Comparison of ENCODE assay signal across 7 cellular contexts in genomic region chr6:19999319-20000191, GRCh38.
DNase-seq lines count a peak whose midpoint lies in the region; ATAC-seq and TF ChIP-seq lines count a peak whose summit lies in the region.

No MANE protein-coding gene starts in this region.

- CTCF ChIA-PET in activated CD4-positive, alpha-beta memory T cell treated with anti-CD3 and anti-CD28 coated beads for 36 hours (lab: Charles Lee): no interaction called here

- no peak for DNase-seq in GM23338 (ENCODE audit: low spot score)
- DNase-seq in Karpas-422: peak; percentile 78
- peak; percentile 25 for DNase-seq in activated CD4-positive, alpha-beta memory T cell treated with anti-CD3 and anti-CD28 coated beads for 36 hours
- no peak for DNase-seq in tibial artery

- no peak overlapping the region for H3K27ac Mint-ChIP-seq in GM23338
- H3K27ac Mint-ChIP-seq in activated CD4-positive, alpha-beta memory T cell treated with anti-CD3 and anti-CD28 coated beads for 36 hours: no peak overlapping the region

- intact Hi-C loops in activated CD4-positive, alpha-beta memory T cell treated with anti-CD3 and anti-CD28 coated beads for 36 hours (cut with micrococcal nuclease): no loop called here
- intact Hi-C loops in tibial artery (cut with DNase I; ENCODE audit: low total_unique reads): no loop called here

- H3K27ac ChIP-seq in GM23338 (ENCODE audit: low read depth): no peak overlapping the region
- H3K27ac ChIP-seq in Karpas-422 (ENCODE audit: low read length): no peak overlapping the region
- no peak overlapping the region for H3K27ac ChIP-seq in tibial artery

- H3K27me3 Mint-ChIP-seq in GM23338 (ENCODE audit: insufficient read depth, low read depth, poor library complexity): no peaks in the 10 kb centered on the region
- peaks cover 2% of the 10 kb centered on the region for H3K27me3 Mint-ChIP-seq in activated CD4-positive, alpha-beta memory T cell treated with anti-CD3 and anti-CD28 coated beads for 36 hours

- TF ChIP-seq CTCF in GM23338 (conservative IDR thresholded peaks at IDR 0.05; ENCODE audit: low read depth in 2 of 2) (no peak), tibial artery (IDR thresholded peaks at IDR 0.05) (no peak)

- H4K20me1 ChIP-seq in GM23338 (replicated peaks; ENCODE audit: insufficient read depth) (no peaks in the 10 kb centered on the region), Karpas-422 (ENCODE audit: insufficient read depth, low read depth, low read length) (no peaks in the 10 kb centered on the region)

- H3K36me3 Mint-ChIP-seq in GM23338 (ENCODE audit: low read depth): no peaks in the 10 kb centered on the region
- no peaks in the 10 kb centered on the region for H3K36me3 Mint-ChIP-seq in activated CD4-positive, alpha-beta memory T cell treated with anti-CD3 and anti-CD28 coated beads for 36 hours

- H3K4me1 Mint-ChIP-seq in GM23338: peaks cover 10% of the 10 kb centered on the region
- no peaks in the 10 kb centered on the region for H3K4me1 Mint-ChIP-seq in activated CD4-positive, alpha-beta memory T cell treated with anti-CD3 and anti-CD28 coated beads for 36 hours (ENCODE audit: low read depth)

- H3K9me2 ChIP-seq in GM23338 (ENCODE audit: insufficient read depth): peaks cover 12% of the 10 kb centered on the region; the same call in 1 of the 2 replicates
- H3K9me2 ChIP-seq in Karpas-422 (replicated peaks; ENCODE audit: insufficient read depth, low read length): no peaks in the 10 kb centered on the region

- H3K79me2 ChIP-seq in GM23338 (replicated peaks; ENCODE audit: insufficient read depth) (no peaks in the 10 kb centered on the region), Karpas-422 (ENCODE audit: low read length) (no peaks in the 10 kb centered on the region)

- peaks cover 3% of the 10 kb centered on the region; the same call in 1 of the 3 replicates for H3K9me3 Mint-ChIP-seq in GM23338
- H3K9me3 Mint-ChIP-seq in activated CD4-positive, alpha-beta memory T cell treated with anti-CD3 and anti-CD28 coated beads for 36 hours: peaks cover 5% of the 10 kb centered on the region

- H3K27me3 ChIP-seq in GM23338 (ENCODE audit: insufficient read depth) (no peaks in the 10 kb centered on the region), Karpas-422 (ENCODE audit: low read length) (no peaks in the 10 kb centered on the region), tibial artery (no peaks in the 10 kb centered on the region)

- no peak overlapping the region for H3K9ac ChIP-seq in Karpas-422 (ENCODE audit: low read length)

- POLR2A ChIA-PET in activated CD4-positive, alpha-beta memory T cell treated with anti-CD3 and anti-CD28 coated beads for 36 hours (lab: Charles Lee): no interaction called here

- no peaks in the 10 kb centered on the region for H3F3A ChIP-seq in GM23338 (replicated peaks; ENCODE audit: low read depth)

- no peaks in the 10 kb centered on the region; the same call in 1 of the 2 replicates for H3K4me1 ChIP-seq in GM23338 (ENCODE audit: insufficient read depth)
- H3K4me1 ChIP-seq in Karpas-422 (ENCODE audit: low read length): no peaks in the 10 kb centered on the region
- no peaks in the 10 kb centered on the region for H3K4me1 ChIP-seq in tibial artery

- H3K4me2 ChIP-seq in GM23338 (no peak overlapping the region), Karpas-422 (ENCODE audit: low read depth, low read length, poor library complexity, severe bottlenecking) (no peak overlapping the region)

- H3K36me3 ChIP-seq in GM23338 (ENCODE audit: insufficient read depth) (no peaks in the 10 kb centered on the region), Karpas-422 (ENCODE audit: insufficient read depth, low read length) (no peaks in the 10 kb centered on the region; the same call in 1 of the 2 replicates), tibial artery (no peaks in the 10 kb centered on the region)

- H2AFZ ChIP-seq in GM23338 (peak overlapping the region; percentile 87), Karpas-422 (ENCODE audit: low read length) (peak overlapping the region; percentile 65)

- peak; percentile 95 for ATAC-seq in GM18858 (IDR thresholded peaks at IDR 0.05; ENCODE audit: unreplicated experiment)
- no peak for ATAC-seq in GM23338
- ATAC-seq in HG03045 (IDR thresholded peaks at IDR 0.05; ENCODE audit: unreplicated experiment): no peak
- no peak for ATAC-seq in GM19324 (IDR thresholded peaks at IDR 0.05; ENCODE audit: low FRiP score, unreplicated experiment)

- H3K9me3 ChIP-seq in Karpas-422 (ENCODE audit: low read length) (no peaks in the 10 kb centered on the region), tibial artery (no peaks in the 10 kb centered on the region)

- no peak overlapping the region for H3K4me3 Mint-ChIP-seq in GM23338
- H3K4me3 Mint-ChIP-seq in activated CD4-positive, alpha-beta memory T cell treated with anti-CD3 and anti-CD28 coated beads for 36 hours: no peak overlapping the region

- H3K4me3 ChIP-seq in GM23338 (no peak overlapping the region), Karpas-422 (ENCODE audit: low read length) (no peak overlapping the region), tibial artery (no peak overlapping the region)

TF ChIP-seq in GM23338, 12 proteins besides CTCF, POLR2A, EP300 and RAD21:
- TF ChIP-seq STAT1 (IDR thresholded peaks at IDR 0.05; ENCODE audit: unreplicated experiment): no peak
- TF ChIP-seq ZNF462 (CRISPR knock-in tag; IDR thresholded peaks at IDR 0.05): no peak
- TF ChIP-seq ZNF331 (CRISPR knock-in tag; IDR thresholded peaks at IDR 0.05; ENCODE audit: low read depth): no peak
- no peak for TF ChIP-seq EZH2 (IDR thresholded peaks at IDR 0.05; ENCODE audit: low read depth, unreplicated experiment)
- TF ChIP-seq EZH2phosphoT487 (IDR thresholded peaks at IDR 0.05; ENCODE audit: unreplicated experiment): no peak
- TF ChIP-seq JUNB (IDR thresholded peaks at IDR 0.05; ENCODE audit: unreplicated experiment): no peak
- no peak for TF ChIP-seq NANOG (IDR thresholded peaks at IDR 0.05; ENCODE audit: borderline replicate concordance)
- TF ChIP-seq ZNF114 (CRISPR knock-in tag; IDR thresholded peaks at IDR 0.05): no peak

Comparison
In these comparisons a context has a peak if more than half of its experiments do, and no peak if none do; other contexts are left out.
1. DNase-seq: peak in Karpas-422 (single experiment) and activated CD4-positive, alpha-beta memory T cell treated with anti-CD3 and anti-CD28 coated beads for 36 hours (single experiment); none in GM23338 (single experiment) and tibial artery (0 of 2).